In the genomic region with DNA sequence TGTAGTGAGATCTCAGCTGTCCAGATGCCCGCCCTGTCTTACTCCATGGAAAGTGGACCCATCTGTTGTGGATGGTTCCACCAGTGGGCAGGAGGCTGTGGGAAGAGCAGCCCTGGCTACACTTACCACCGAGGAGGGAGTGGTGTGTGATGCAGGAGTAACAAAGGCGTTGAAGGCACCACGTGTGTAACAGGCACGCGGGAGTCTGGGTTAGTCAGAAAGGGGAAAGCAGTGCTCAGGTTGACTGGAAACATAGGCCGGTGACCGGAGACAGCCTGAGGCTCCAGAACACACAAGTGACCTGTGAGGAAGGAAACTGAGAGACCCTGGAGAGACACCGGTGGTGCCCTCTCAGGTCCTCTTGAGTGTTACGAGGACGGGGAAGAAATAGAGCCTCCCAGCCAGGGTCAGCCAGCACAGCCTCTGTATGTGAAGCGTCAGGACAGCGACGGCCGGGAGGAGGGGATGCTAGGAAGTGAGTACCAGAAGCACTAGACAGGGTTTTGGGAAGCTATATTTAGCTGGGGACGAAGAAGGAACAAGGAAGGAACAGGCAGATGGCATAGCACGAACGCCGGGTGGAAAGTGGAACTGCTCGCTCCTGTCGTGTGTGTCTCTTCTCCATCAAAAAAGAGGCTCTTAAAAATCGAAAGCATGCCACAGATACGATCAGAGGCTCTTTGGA, we compare ENCODE assay signal across 9 cellular contexts. TPM values are rescaled to one million over a fixed set of nuclear protein-coding genes. Genes with fewer than 3 reads are reported as not detected.
DNase-seq lines count a peak whose midpoint lies in the region; ATAC-seq and TF ChIP-seq lines count a peak whose summit lies in the region.
"Had no signal": no experiment of that assay in that cellular context is flagged by ENCODE, and none has a peak within 500 bp of the region (broad histone marks: within the 10 kb centered on the region; RNA-seq: fewer than 3 reads in every experiment).

No MANE protein-coding gene starts in this region.

- BruUV-seq in MCF 10A (replicated peaks; lab: Mats Ljungman, UMichigan) (TSS peak; percentile 1), mammary epithelial cell (replicated peaks; lab: Mats Ljungman, UMichigan) (no TSS peak)

- H3K9me3 ChIP-seq in mammary epithelial cell (replicated peaks; ENCODE audit: insufficient read depth, low read length) (no peaks in the 10 kb centered on the region), vagina (no peaks in the 10 kb centered on the region)

- TF ChIP-seq POLR2A in vagina (IDR thresholded peaks at IDR 0.05) (no peak), GM18505 (IDR thresholded peaks at IDR 0.05; ENCODE audit: borderline replicate concordance, extremely low read depth, insufficient read depth, insufficient read length) (no peak)

- 86% methylated on average over 17 of the region's 23 CpGs for WGBS in mammary epithelial cell (ENCODE audit: low coverage, missing lambda C conversion rate)

- H3K27me3 ChIP-seq in mammary epithelial cell (ENCODE audit: insufficient read depth, low read length): no peaks in the 10 kb centered on the region
- H3K27me3 ChIP-seq in vagina: no peaks in the 10 kb centered on the region

- dilution Hi-C loops in mammary epithelial cell (cut with HindIII; ENCODE audit: low sequenced_read_pairs): no loop called here

- peaks cover 51% of the 10 kb centered on the region for H3K36me3 Mint-ChIP-seq in MCF 10A (ENCODE audit: insufficient read depth, unreplicated experiment)
- peaks cover 90% of the 10 kb centered on the region for H3K36me3 Mint-ChIP-seq in dendritic cell treated with granulocyte-macrophage colony-stimulating factor and Interleukin-4, amounts not matched to agents 40 ng/mL and 50 ng/mL, for 4 days (ENCODE audit: low read depth)

- no peak overlapping the region for H3K27ac ChIP-seq in mammary epithelial cell (ENCODE audit: insufficient read depth, low read depth, low read length)
- H3K27ac ChIP-seq in vagina: peak overlapping the region; percentile 33

- peaks cover 98% of the 10 kb centered on the region for H3K79me2 ChIP-seq in mammary epithelial cell (ENCODE audit: insufficient read depth, low read length)

- in situ Hi-C loops in mammary epithelial cell (cut with MboI; ENCODE audit: low sequenced_read_pairs in 2 of 2): no loop called here

- ATAC-seq in GM18505 (IDR thresholded peaks at IDR 0.05; ENCODE audit: unreplicated experiment): no peak
- no peak for ATAC-seq in HG03571 (IDR thresholded peaks at IDR 0.05; ENCODE audit: unreplicated experiment)

- TF ChIP-seq CTCF in MCF 10A (IDR thresholded peaks at IDR 0.05; ENCODE audit: unreplicated experiment) (no peak), mammary epithelial cell (conservative IDR thresholded peaks at IDR 0.05 in 1 of 2, IDR thresholded peaks at IDR 0.05 in 1 of 2; ENCODE audit: extremely low read depth in 1 of 2, insufficient read depth in 1 of 2, low read depth in 1 of 2, low read length in 2 of 2) (no peak), vagina (IDR thresholded peaks at IDR 0.05) (no peak)

- H3K9ac ChIP-seq in mammary epithelial cell (ENCODE audit: insufficient read depth, low read length): no peak overlapping the region

- peaks cover 57% of the 10 kb centered on the region for H3K4me1 Mint-ChIP-seq in MCF 10A (ENCODE audit: insufficient read depth, unreplicated experiment)
- H3K4me1 Mint-ChIP-seq in dendritic cell treated with granulocyte-macrophage colony-stimulating factor and Interleukin-4, amounts not matched to agents 40 ng/mL and 50 ng/mL, for 4 days (ENCODE audit: low read depth): peaks cover 89% of the 10 kb centered on the region

- peaks cover 8% of the 10 kb centered on the region for H4K20me1 ChIP-seq in mammary epithelial cell (ENCODE audit: insufficient read depth, low read length)

- H3K36me3 ChIP-seq in mammary epithelial cell (ENCODE audit: insufficient read depth, low read length) (peaks cover 13% of the 10 kb centered on the region), vagina (peaks cover 0 to 25% of the 10 kb centered on the region in 2 donors)

- intact Hi-C loops in MCF 10A (cut with micrococcal nuclease): no loop called here
- intact Hi-C loops in mammary epithelial cell (cut with micrococcal nuclease): no loop called here
- intact Hi-C loops in dendritic cell treated with granulocyte-macrophage colony-stimulating factor and Interleukin-4, amounts not matched to agents 40 ng/mL and 50 ng/mL, for 4 days (cut with micrococcal nuclease): no loop called here
- intact Hi-C loops in vagina (cut with DNase I): no loop called here

- no peak overlapping the region for H3K4me2 ChIP-seq in mammary epithelial cell (ENCODE audit: insufficient read depth, low read depth, low read length)

- no peak overlapping the region for H3K4me3 Mint-ChIP-seq in MCF 10A (ENCODE audit: unreplicated experiment)
- H3K4me3 Mint-ChIP-seq in dendritic cell treated with granulocyte-macrophage colony-stimulating factor and Interleukin-4, amounts not matched to agents 40 ng/mL and 50 ng/mL, for 4 days: peak overlapping the region; percentile 55

- peaks cover 47% of the 10 kb centered on the region for H3K4me1 ChIP-seq in mammary epithelial cell (ENCODE audit: insufficient read depth, low read length)
- H3K4me1 ChIP-seq in vagina: peaks cover 96% of the 10 kb centered on the region

- H3K9me3 Mint-ChIP-seq in MCF 10A (ENCODE audit: unreplicated experiment): no peaks in the 10 kb centered on the region
- no peaks in the 10 kb centered on the region for H3K9me3 Mint-ChIP-seq in dendritic cell treated with granulocyte-macrophage colony-stimulating factor and Interleukin-4, amounts not matched to agents 40 ng/mL and 50 ng/mL, for 4 days

- DNase-seq in MCF 10A (ENCODE audit: unreplicated experiment) (no peak), mammary epithelial cell (no peak), middle frontal gyrus (ENCODE audit: extremely low spot score, low spot score) (peak; percentile 23), vagina (ENCODE audit: extremely low spot score in 2 of 2) (no peak)
- no peak for DNase-seq in activated CD4-positive, CD25-positive, alpha-beta regulatory T cell treated with anti-CD3 and anti-CD28 coated beads, Interleukin-2, amount 50 U/mL, for 72 hours
- DNase-seq: AML-193 had no signal

- POLR2A ChIA-PET in MCF 10A (lab: Yijun Ruan, JAX): interaction anchor here (1.3 kb wide), 1 partner anchor 10 kb away, joined by 4 read pairs; no protein-coding TSS in a partner anchor

- H3K27ac Mint-ChIP-seq in MCF 10A (ENCODE audit: low read depth, unreplicated experiment): no peak overlapping the region
- peak overlapping the region; percentile 85 for H3K27ac Mint-ChIP-seq in dendritic cell treated with granulocyte-macrophage colony-stimulating factor and Interleukin-4, amounts not matched to agents 40 ng/mL and 50 ng/mL, for 4 days

- CTCF ChIA-PET in MCF 10A (lab: Yijun Ruan, JAX): no interaction called here
- CTCF ChIA-PET in mammary epithelial cell (lab: Charles Lee; ENCODE audit: low non-redundant PET): interaction anchor here (0.6 kb wide), 1 partner anchor 58 kb away, joined by 4 read pairs; no protein-coding TSS in a partner anchor

- H3K4me3 ChIP-seq in mammary epithelial cell (replicated peaks in 1 of 3; ENCODE audit: insufficient read depth in 1 of 3, low read depth in 2 of 3, low read length in 3 of 3) (no peak overlapping the region), vagina (peak overlapping the region in 1 of 2 donors; percentile 4)

- H2AFZ ChIP-seq in mammary epithelial cell (ENCODE audit: low read depth, low read length): no peak overlapping the region

- no peaks in the 10 kb centered on the region for H3K27me3 Mint-ChIP-seq in MCF 10A (ENCODE audit: insufficient read depth, unreplicated experiment)
- H3K27me3 Mint-ChIP-seq in dendritic cell treated with granulocyte-macrophage colony-stimulating factor and Interleukin-4, amounts not matched to agents 40 ng/mL and 50 ng/mL, for 4 days: no peaks in the 10 kb centered on the region

RNA-seq across cellular contexts. Expression of a gene that starts 21.7 kb away (rescaled TPM):
- total RNA-seq in MCF 10A (2022) (236 and 278 TPM in 2 replicates), mammary epithelial cell (100 to 1,000 TPM in 1 of 2 donors, 10 to 100 TPM in 1; 78.9 to 341 TPM), vagina (190 TPM)
- 475 TPM for polyA plus RNA-seq in mammary epithelial cell
- polyA minus RNA-seq in mammary epithelial cell: 221 TPM

RNA-seq across cellular contexts. Expression of a gene that starts 47.3 kb away (rescaled TPM):
- total RNA-seq in MCF 10A (2022) (25.2 and 25.7 TPM in 2 replicates), mammary epithelial cell (10 to 100 TPM; 15.2 to 17.0 TPM), vagina (9.6 TPM)
- polyA plus RNA-seq in mammary epithelial cell: 10.1 TPM
- polyA minus RNA-seq in mammary epithelial cell: 24.7 TPM

RNA-seq across cellular contexts. Expression of a gene that starts 51.7 kb away (rescaled TPM):
- total RNA-seq in MCF 10A (2022) (28.9 and 29.5 TPM in 2 replicates), mammary epithelial cell (10 to 100 TPM; 20.7 to 22.1 TPM), vagina (22.1 TPM)
- polyA plus RNA-seq in mammary epithelial cell: 19.6 TPM
- 23.9 TPM for polyA minus RNA-seq in mammary epithelial cell
